In the genomic region with DNA sequence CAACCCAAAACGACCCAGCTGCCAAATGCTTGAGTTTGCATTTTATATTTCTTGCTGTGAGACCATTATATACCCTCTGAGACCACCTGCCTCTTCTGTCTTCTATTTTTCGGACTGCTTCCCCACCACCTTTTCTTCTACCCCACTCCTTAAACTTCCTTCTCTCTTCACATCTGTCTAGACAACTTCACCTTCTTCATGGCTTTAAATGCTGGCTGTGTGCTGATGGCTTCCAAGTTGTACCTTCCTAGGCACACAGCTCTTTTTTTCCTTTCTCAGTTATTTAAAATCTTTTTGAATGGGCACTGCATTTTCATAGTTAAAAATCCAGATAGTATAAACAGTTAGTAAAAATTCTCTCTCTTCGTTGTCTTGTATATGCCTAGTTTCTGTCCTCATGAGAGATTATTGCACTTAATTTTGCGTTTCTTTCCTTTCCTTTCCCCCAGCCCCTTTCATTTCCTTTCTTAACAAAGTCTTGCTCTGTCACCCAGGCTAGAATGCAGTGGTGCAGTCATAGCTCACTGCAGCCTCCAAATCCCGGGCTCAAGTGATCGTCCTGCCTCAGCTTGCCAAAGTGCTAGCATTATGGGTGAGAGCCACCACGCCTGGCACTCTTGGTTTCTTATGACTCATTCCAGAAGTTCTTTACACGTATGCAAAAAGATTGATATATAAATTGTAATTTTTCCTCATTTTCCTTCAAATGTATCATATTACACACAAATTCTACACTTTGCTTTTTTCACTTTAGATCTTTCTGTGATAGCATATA, we compare ENCODE assay signal across 16 cellular contexts.
"Had no signal": no experiment of that assay in that cellular context is flagged by ENCODE, and none has a peak within 500 bp of the region (broad histone marks: within the 10 kb centered on the region; RNA-seq: fewer than 3 reads in every experiment).

No MANE protein-coding gene starts in this region.

- H3K9me3 Mint-ChIP-seq: activated naive CD4-positive, alpha-beta T cell treated with anti-CD3 and anti-CD28 coated beads for 36 hours; brain; central memory CD8-positive, alpha-beta T cell; natural killer cell; stimulated activated naive CD8-positive, alpha-beta T cell treated with anti-CD3 and anti-CD28 coated beads, Interleukin-15, amount 100 ng/mL, for 72 hours; T-helper 2 cell treated with Interferon-gamma antibody and Interleukin-4, amounts not matched to agents 5 μg/mL and 100 μg/mL, for 36 hours had no signal

- H3K36me3 Mint-ChIP-seq: brain, natural killer cell, WTC11 had no signal

- ATAC-seq: lower lobe of right lung; natural killer cell; stimulated activated naive CD8-positive, alpha-beta T cell treated with anti-CD3 and anti-CD28 coated beads, Interleukin-15, amount 100 ng/mL, for 72 hours; WTC11 had no signal

- H3K4me3 ChIP-seq: colonic mucosa, esophagus squamous epithelium, lower lobe of right lung, SK-N-MC, suprapubic skin had no signal

- H3K27me3 ChIP-seq: colonic mucosa, suprapubic skin had no signal

- H3K4me3 Mint-ChIP-seq: activated naive CD4-positive, alpha-beta T cell treated with anti-CD3 and anti-CD28 coated beads for 36 hours; brain; central memory CD8-positive, alpha-beta T cell; natural killer cell; stimulated activated naive CD8-positive, alpha-beta T cell treated with anti-CD3 and anti-CD28 coated beads, Interleukin-15, amount 100 ng/mL, for 72 hours; T-helper 2 cell treated with Interferon-gamma antibody and Interleukin-4, amounts not matched to agents 5 μg/mL and 100 μg/mL, for 36 hours; WTC11 had no signal

- H3K27ac Mint-ChIP-seq: activated naive CD4-positive, alpha-beta T cell treated with anti-CD3 and anti-CD28 coated beads for 36 hours; brain; natural killer cell; stimulated activated naive CD8-positive, alpha-beta T cell treated with anti-CD3 and anti-CD28 coated beads, Interleukin-15, amount 100 ng/mL, for 72 hours; T-helper 2 cell treated with Interferon-gamma antibody and Interleukin-4, amounts not matched to agents 5 μg/mL and 100 μg/mL, for 36 hours; WTC11 had no signal

- H3K27ac ChIP-seq: colonic mucosa, esophagus squamous epithelium, lower lobe of right lung, parathyroid adenoma, SK-N-MC, suprapubic skin had no signal

- H3K27me3 Mint-ChIP-seq: central memory CD8-positive, alpha-beta T cell; stimulated activated naive CD8-positive, alpha-beta T cell treated with anti-CD3 and anti-CD28 coated beads, Interleukin-15, amount 100 ng/mL, for 72 hours had no signal

- DNase-seq: activated CD4-positive, alpha-beta T cell treated with anti-CD3 and anti-CD28 coated beads for 4 hours; activated naive CD4-positive, alpha-beta T cell treated with anti-CD3 and anti-CD28 coated beads for 36 hours; anterior cingulate cortex; colonic mucosa; esophagus squamous epithelium; lower lobe of right lung; natural killer cell; stimulated activated naive CD8-positive, alpha-beta T cell treated with anti-CD3 and anti-CD28 coated beads, Interleukin-15, amount 100 ng/mL, for 72 hours; trophoblast cell had no signal

- H3K4me1 Mint-ChIP-seq: brain; central memory CD8-positive, alpha-beta T cell; natural killer cell; stimulated activated naive CD8-positive, alpha-beta T cell treated with anti-CD3 and anti-CD28 coated beads, Interleukin-15, amount 100 ng/mL, for 72 hours had no signal

- H3K4me1 ChIP-seq: colonic mucosa, lower lobe of right lung, parathyroid adenoma had no signal

- H3K79me2 ChIP-seq: parathyroid adenoma had no signal

- H3K9ac ChIP-seq: parathyroid adenoma had no signal

- H3K36me3 ChIP-seq: colonic mucosa, esophagus squamous epithelium, lower lobe of right lung, suprapubic skin had no signal

- H3K9me3 ChIP-seq: colonic mucosa, esophagus squamous epithelium, lower lobe of right lung, suprapubic skin had no signal

- H2AFZ ChIP-seq: parathyroid adenoma had no signal
